In genomic region chr9:114611516-114612271, GRCh38 we compare ENCODE assay signal across 7 cellular contexts. TPM values are rescaled to one million over a fixed set of nuclear protein-coding genes. Genes with fewer than 3 reads are reported as not detected.
DNase-seq lines count a peak whose midpoint lies in the region; ATAC-seq and TF ChIP-seq lines count a peak whose summit lies in the region.

No MANE protein-coding gene starts in this region.

- peak; percentile 60 for DNase-seq in GM06990 (ENCODE audit: extremely low read depth, insufficient read length)
- DNase-seq in KBM-7 = peak; percentile 61
- DNase-seq in caudate nucleus (lab: John Stamatoyannopoulos, UW) = peak in 42 of 61 donors; percentile 17 to 85 (median 56)
- DNase-seq in kidney epithelial cell (ENCODE audit: low read depth) = no peak
- peak in 3 of 4 experiments; percentile 18 to 27 (median 26) for DNase-seq in stimulated activated CD4-positive, alpha-beta T cell treated with anti-CD3 and anti-CD28 coated beads, Interleukin-1b, Interleukin-23, amount 100 ng/mL, for 24 hours (ENCODE audit: low read depth in 4 of 4, low spot score in 1 of 4)

- H3K4me1 Mint-ChIP-seq in T-helper 1 cell treated with Interleukin-12 subunit alpha and Interleukin-12 subunit beta and Interleukin-4 antibody, amounts not matched to agents 30 μg/mL and 1 μg/mL, for 36 hours (ENCODE audit: low read depth) = peaks cover 38% of the 10 kb centered on the region

- peak; percentile 29 for ATAC-seq in GM21723 (IDR thresholded peaks at IDR 0.05; ENCODE audit: unreplicated experiment)

- peak overlapping the region; percentile 84 for H3K27ac ChIP-seq in caudate nucleus (ENCODE audit: low read depth, low read length)

- H3K4me3 Mint-ChIP-seq in T-helper 1 cell treated with Interleukin-12 subunit alpha and Interleukin-12 subunit beta and Interleukin-4 antibody, amounts not matched to agents 30 μg/mL and 1 μg/mL, for 36 hours = peak overlapping the region; percentile 86

- peak overlapping the region; percentile 85 for H3K27ac Mint-ChIP-seq in T-helper 1 cell treated with Interleukin-12 subunit alpha and Interleukin-12 subunit beta and Interleukin-4 antibody, amounts not matched to agents 30 μg/mL and 1 μg/mL, for 36 hours

- H3K9me3 Mint-ChIP-seq in T-helper 1 cell treated with Interleukin-12 subunit alpha and Interleukin-12 subunit beta and Interleukin-4 antibody, amounts not matched to agents 30 μg/mL and 1 μg/mL, for 36 hours = no peaks in the 10 kb centered on the region

- in situ Hi-C loops in KBM-7 (cut with MboI; ENCODE audit: low pct_unique_long_range_greater_than_20kb, low sequenced_read_pairs) = no loop called here

- no peaks in the 10 kb centered on the region for H3K27me3 ChIP-seq in GM06990 (replicated peaks; ENCODE audit: control insufficient read depth, insufficient read depth, low read length)
- H3K27me3 ChIP-seq in kidney epithelial cell (ENCODE audit: control insufficient read depth, insufficient read depth, low read length) = no peaks in the 10 kb centered on the region

- no peak for TF ChIP-seq CTCF in GM06990 (IDR thresholded peaks at IDR 0.05; ENCODE audit: insufficient read depth, low read length, poor library complexity, severe bottlenecking)
- no peak for TF ChIP-seq CTCF in kidney epithelial cell (IDR thresholded peaks at IDR 0.05; ENCODE audit: insufficient read depth, low read length, poor library complexity, severe bottlenecking)

- no peaks in the 10 kb centered on the region for H3K27me3 Mint-ChIP-seq in T-helper 1 cell treated with Interleukin-12 subunit alpha and Interleukin-12 subunit beta and Interleukin-4 antibody, amounts not matched to agents 30 μg/mL and 1 μg/mL, for 36 hours (ENCODE audit: low read depth)

- H3K4me3 ChIP-seq in GM06990 (replicated peaks; ENCODE audit: low read depth, low read length) (peak overlapping the region; percentile 72), kidney epithelial cell (ENCODE audit: low read depth, low read length) (peak overlapping the region; percentile 38)

- peaks cover 6% of the 10 kb centered on the region for H3K36me3 Mint-ChIP-seq in T-helper 1 cell treated with Interleukin-12 subunit alpha and Interleukin-12 subunit beta and Interleukin-4 antibody, amounts not matched to agents 30 μg/mL and 1 μg/mL, for 36 hours (ENCODE audit: low read depth)

- no peaks in the 10 kb centered on the region for H3K36me3 ChIP-seq in GM06990 (ENCODE audit: control insufficient read depth, insufficient read depth, low read length)
- no peaks in the 10 kb centered on the region for H3K36me3 ChIP-seq in kidney epithelial cell (ENCODE audit: control insufficient read depth, insufficient read depth, low read length)

RNA-seq across cellular contexts. Expression of gene TMEM268, which starts 0.6 kb away (rescaled TPM):
- total RNA-seq in kidney epithelial cell = 17.9 and 19.4 TPM in 2 replicates

RNA-seq across cellular contexts. Expression of gene ATP6V1G1, which starts 24.1 kb away (rescaled TPM):
- 338 and 392 TPM in 2 replicates for total RNA-seq in kidney epithelial cell

RNA-seq across cellular contexts. Expression of gene TEX53, which starts 45.9 kb away (rescaled TPM):
- not detected in 2 replicates for total RNA-seq in kidney epithelial cell
